8 cellular contexts compared by ENCODE assay signal in genomic region chr7:23490357-23491131, GRCh38.
DNase-seq lines count a peak whose midpoint lies in the region; ATAC-seq and TF ChIP-seq lines count a peak whose summit lies in the region.

No MANE protein-coding gene starts in this region.

- peak overlapping the region; percentile 53 for H3K4me3 ChIP-seq in brain microvascular endothelial cell (ENCODE audit: low read depth, low read length)

- DNase-seq in activated T-cell treated with anti-CD3 and anti-CD28 coated beads for 1 hour (ENCODE audit: low read depth) (peak; percentile 40), activated T-cell treated with anti-CD3 and anti-CD28 coated beads for 4 hours (no peak), brain microvascular endothelial cell (no peak), kidney tubule cell (ENCODE audit: low spot score) (peak; percentile 38), pons (ENCODE audit: low spot score) (no peak)
- DNase-seq in T-helper 2 cell treated with Interferon-gamma antibody and Interleukin-4, amounts not matched to agents 5 μg/mL and 100 μg/mL, for 36 hours (ENCODE audit: low spot score) = peak; percentile 37
- DNase-seq in stimulated activated CD8-positive, alpha-beta memory T cell treated with anti-CD3 and anti-CD28 coated beads, Interleukin-12 subunit alpha, Interleukin-12 subunit beta, amount 100 ng/mL, for 4 hours (ENCODE audit: low read depth) = peak; percentile 42

- H3K4me3 Mint-ChIP-seq in T-helper 2 cell treated with Interferon-gamma antibody and Interleukin-4, amounts not matched to agents 5 μg/mL and 100 μg/mL, for 36 hours = peak overlapping the region; percentile 85

- no peak for TF ChIP-seq CTCF in brain microvascular endothelial cell (IDR thresholded peaks at IDR 0.05; ENCODE audit: low read depth, low read length, missing control alignments)

- no peaks in the 10 kb centered on the region for H3K36me3 ChIP-seq in brain microvascular endothelial cell (replicated peaks)

- H3K27me3 ChIP-seq in brain microvascular endothelial cell (replicated peaks) = no peaks in the 10 kb centered on the region

- no peaks in the 10 kb centered on the region for H3K9me3 Mint-ChIP-seq in T-helper 2 cell treated with Interferon-gamma antibody and Interleukin-4, amounts not matched to agents 5 μg/mL and 100 μg/mL, for 36 hours

- ATAC-seq in HG03039 (IDR thresholded peaks at IDR 0.05; ENCODE audit: unreplicated experiment) = peak; percentile 64

- no peaks in the 10 kb centered on the region for H3K27me3 Mint-ChIP-seq in T-helper 2 cell treated with Interferon-gamma antibody and Interleukin-4, amounts not matched to agents 5 μg/mL and 100 μg/mL, for 36 hours (ENCODE audit: low read depth)

- H3K27ac ChIP-seq in brain microvascular endothelial cell = peak overlapping the region; percentile 48

- no peaks in the 10 kb centered on the region for H3K4me1 Mint-ChIP-seq in T-helper 2 cell treated with Interferon-gamma antibody and Interleukin-4, amounts not matched to agents 5 μg/mL and 100 μg/mL, for 36 hours (ENCODE audit: low read depth)

- peaks cover 2% of the 10 kb centered on the region for H3K36me3 Mint-ChIP-seq in T-helper 2 cell treated with Interferon-gamma antibody and Interleukin-4, amounts not matched to agents 5 μg/mL and 100 μg/mL, for 36 hours (ENCODE audit: low read depth)

- in situ Hi-C loops in brain microvascular endothelial cell (cut with HindIII; ENCODE audit: low pct_ligation_motif_present, low sequenced_read_pairs) = no loop called here

- H3K27ac Mint-ChIP-seq in T-helper 2 cell treated with Interferon-gamma antibody and Interleukin-4, amounts not matched to agents 5 μg/mL and 100 μg/mL, for 36 hours = peak overlapping the region; percentile 92

Comparison
In these comparisons a context has a peak if more than half of its experiments do, and no peak if none do; other contexts are left out.
1. DNase-seq: peak in activated T-cell treated with anti-CD3 and anti-CD28 coated beads for 1 hour (single experiment), T-helper 2 cell treated with Interferon-gamma antibody and Interleukin-4, amounts not matched to agents 5 μg/mL and 100 μg/mL, for 36 hours (single experiment), kidney tubule cell (single experiment) and stimulated activated CD8-positive, alpha-beta memory T cell treated with anti-CD3 and anti-CD28 coated beads, Interleukin-12 subunit alpha, Interleukin-12 subunit beta, amount 100 ng/mL, for 4 hours (single experiment); none in activated T-cell treated with anti-CD3 and anti-CD28 coated beads for 4 hours (single experiment), brain microvascular endothelial cell (single experiment) and pons (single experiment).